ENCODE assay signal across 13 cellular contexts in the genomic region with DNA sequence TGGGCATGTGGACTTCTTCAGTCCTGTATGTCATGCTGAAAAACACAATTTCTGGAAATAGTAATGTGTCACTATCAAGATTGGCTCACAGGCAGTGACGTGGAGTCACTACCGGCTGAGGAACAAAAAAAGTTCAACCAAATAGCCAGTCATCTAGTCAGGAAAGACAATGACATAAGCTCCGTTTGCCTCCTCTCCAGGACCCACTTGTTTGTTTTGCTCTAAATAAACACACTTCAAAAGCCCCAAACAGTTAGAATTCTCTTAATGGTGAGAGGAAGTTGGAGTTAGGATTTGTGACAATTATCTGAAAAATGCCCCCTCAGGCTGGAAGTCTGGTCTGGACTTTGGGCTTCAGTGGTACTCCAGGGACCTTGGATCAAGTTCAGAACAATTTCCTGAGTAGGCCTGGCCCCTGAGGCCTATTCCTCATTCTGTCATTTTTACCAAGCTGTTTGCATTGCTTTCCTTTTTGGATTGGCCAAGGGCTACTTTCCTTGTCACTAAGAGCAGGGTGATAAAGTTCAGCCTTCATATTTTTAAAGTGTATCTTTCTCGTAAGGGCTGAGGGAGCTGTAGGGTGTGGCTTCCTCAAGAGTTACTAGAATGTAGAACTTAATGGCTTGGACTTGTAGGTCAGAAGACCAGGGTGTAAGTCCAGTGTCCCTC.
DNase-seq lines count a peak whose midpoint lies in the region; ATAC-seq and TF ChIP-seq lines count a peak whose summit lies in the region.
"Had no signal": no experiment of that assay in that cellular context is flagged by ENCODE, and none has a peak within 500 bp of the region (broad histone marks: within the 10 kb centered on the region; RNA-seq: fewer than 3 reads in every experiment).

No MANE protein-coding gene starts in this region.

- H3K9me3 ChIP-seq in ascending aorta = no peaks in the 10 kb centered on the region
- no peaks in the 10 kb centered on the region for H3K9me3 ChIP-seq in parathyroid adenoma (ENCODE audit: control insufficient read depth, low read length)
- H3K9me3 ChIP-seq in Karpas-422 (ENCODE audit: low read length) = no peaks in the 10 kb centered on the region

- no peak overlapping the region for H2AFZ ChIP-seq in parathyroid adenoma
- H2AFZ ChIP-seq in Karpas-422 (ENCODE audit: low read length) = no peak overlapping the region

- DNase-seq in EL = peak; percentile 58
- peak in 1 of 2 donors; percentile 81 for DNase-seq in ascending aorta (ENCODE audit: low spot score in 2 of 2)
- peak; percentile 44 for DNase-seq in left cardiac atrium
- DNase-seq in Karpas-422 = no peak
- DNase-seq: CD4-positive, alpha-beta memory T cell; NCI-H446 had no signal

- intact Hi-C loops in ascending aorta (cut with DNase I) = loop anchor here (5.0 kb wide), 1 partner anchor 46 kb away; no protein-coding TSS in a partner anchor
- intact Hi-C loops in left cardiac atrium (cut with DNase I) = no loop called here

- H3K4me2 ChIP-seq in parathyroid adenoma (ENCODE audit: low read length) = no peak overlapping the region
- no peak overlapping the region for H3K4me2 ChIP-seq in Karpas-422 (ENCODE audit: low read depth, low read length, poor library complexity, severe bottlenecking)

- no peaks in the 10 kb centered on the region for H4K20me1 ChIP-seq in Karpas-422 (ENCODE audit: insufficient read depth, low read depth, low read length)

- H3K4me1 ChIP-seq in ascending aorta (peaks cover 3 to 19% of the 10 kb centered on the region in 2 donors), parathyroid adenoma (no peaks in the 10 kb centered on the region), Karpas-422 (ENCODE audit: low read length) (no peaks in the 10 kb centered on the region)

- H3K9me2 ChIP-seq in Karpas-422 (replicated peaks; ENCODE audit: insufficient read depth, low read length) = no peaks in the 10 kb centered on the region

- H3K27me3 ChIP-seq in ascending aorta (no peaks in the 10 kb centered on the region), parathyroid adenoma (ENCODE audit: control insufficient read depth, insufficient read depth, low read length) (no peaks in the 10 kb centered on the region), Karpas-422 (ENCODE audit: low read length) (0 out of 2 replicates have a peak, but pooled peaks cover 2% of the 10 kb centered on the region)

- peak; percentile 67 to 82 for ATAC-seq in left cardiac atrium
- ATAC-seq in GM18873 (IDR thresholded peaks at IDR 0.05; ENCODE audit: low FRiP score, unreplicated experiment) = no peak
- ATAC-seq in GM21526 (IDR thresholded peaks at IDR 0.05; ENCODE audit: low FRiP score, unreplicated experiment) = no peak
- no peak for ATAC-seq in GM18505 (IDR thresholded peaks at IDR 0.05; ENCODE audit: unreplicated experiment)
- ATAC-seq: activated naive CD4-positive, alpha-beta T cell treated with anti-CD3 and anti-CD28 coated beads, Interleukin-2, amount 50 U/mL, for 72 hours had no signal

- no peak for TF ChIP-seq POLR2A in GM18505 (IDR thresholded peaks at IDR 0.05; ENCODE audit: borderline replicate concordance, extremely low read depth, insufficient read depth, insufficient read length)

- H3K36me3 ChIP-seq in ascending aorta (no peaks in the 10 kb centered on the region), parathyroid adenoma (ENCODE audit: control insufficient read depth, insufficient read depth, low read length) (no peaks in the 10 kb centered on the region), Karpas-422 (ENCODE audit: insufficient read depth, low read length) (no peaks in the 10 kb centered on the region)

- H3K9ac ChIP-seq in parathyroid adenoma (no peak overlapping the region), Karpas-422 (ENCODE audit: low read length) (no peak overlapping the region)

- H3K27ac ChIP-seq in ascending aorta = peak overlapping the region; percentile 88 to 90
- H3K27ac ChIP-seq in parathyroid adenoma = peak overlapping the region; percentile 52
- no peak overlapping the region for H3K27ac ChIP-seq in Karpas-422 (ENCODE audit: low read length)
- H3K27ac ChIP-seq: HL-60, RWPE1 had no signal

- H3K4me3 ChIP-seq in ascending aorta (no peak overlapping the region), parathyroid adenoma (ENCODE audit: low read depth, low read length) (no peak overlapping the region), Karpas-422 (ENCODE audit: low read length) (no peak overlapping the region)

- no peaks in the 10 kb centered on the region for H3K79me2 ChIP-seq in parathyroid adenoma
- no peaks in the 10 kb centered on the region for H3K79me2 ChIP-seq in Karpas-422 (ENCODE audit: low read length)

- TF ChIP-seq CTCF in ascending aorta (IDR thresholded peaks at IDR 0.05) = no peak
- no peak for TF ChIP-seq CTCF in parathyroid adenoma (IDR thresholded peaks at IDR 0.05)

Comparison
In these comparisons a context has a peak if more than half of its experiments do, and no peak if none do; other contexts are left out.
1. ATAC-seq: peak in left cardiac atrium (2 of 2); none in GM18873 (single experiment), GM21526 (single experiment) and GM18505 (single experiment).